1 cellular context compared by ENCODE assay signal in genomic region chr7:18151419-18151818, GRCh38.
TF ChIP-seq lines count a peak whose summit lies in the region.

No MANE protein-coding gene starts in this region.

TF ChIP-seq in GM23338, 12 proteins besides CTCF, POLR2A, EP300 and RAD21 (continued from another document):
- TF ChIP-seq ZNF462 (CRISPR knock-in tag; IDR thresholded peaks at IDR 0.05), result no peak
- no peak for TF ChIP-seq EZH2 (IDR thresholded peaks at IDR 0.05; ENCODE audit: low read depth, unreplicated experiment)
- no peak for TF ChIP-seq POLR2AphosphoS5 (IDR thresholded peaks at IDR 0.05; ENCODE audit: low read depth)
- no peak for TF ChIP-seq ZNF114 (CRISPR knock-in tag; IDR thresholded peaks at IDR 0.05)
- TF ChIP-seq ETS1 (IDR thresholded peaks at IDR 0.05), result no peak
